ENCODE assay signal across 24 cellular contexts in the genomic region with DNA sequence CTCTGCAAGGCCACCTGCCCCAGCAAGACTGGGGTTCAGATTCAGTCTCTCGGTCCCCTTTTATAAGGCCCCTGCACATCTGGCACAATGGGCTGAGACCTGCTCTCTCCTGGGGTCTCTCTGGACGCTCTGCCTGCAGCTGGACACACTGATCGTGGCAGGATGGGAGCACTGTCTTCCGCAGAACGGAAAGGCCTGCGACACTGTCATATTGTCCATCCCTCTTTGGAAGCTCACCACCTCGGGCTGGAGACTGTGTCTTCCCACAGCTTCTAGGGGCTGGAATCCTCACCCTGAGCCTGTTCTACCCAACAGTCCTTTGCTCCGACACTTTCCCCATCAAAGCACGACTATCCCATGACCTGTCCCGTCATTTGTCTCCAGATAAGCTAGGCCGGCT. TPM values are rescaled to one million over a fixed set of nuclear protein-coding genes. Genes with fewer than 3 reads are reported as not detected.
"Had no signal": no experiment of that assay in that cellular context is flagged by ENCODE, and none has a peak within 500 bp of the region (broad histone marks: within the 10 kb centered on the region; RNA-seq: fewer than 3 reads in every experiment).

No MANE protein-coding gene starts in this region.

- H3K4me3 Mint-ChIP-seq: activated B cell treated with CpG ODN at 0.5 μM for 24 hours; activated CD4-positive, alpha-beta T cell treated with anti-CD3 and anti-CD28 coated beads, Interleukin-2, amount 10 ng/mL, durations not matched to agents 24 days and 14 days; activated CD8-positive, alpha-beta memory T cell treated with anti-CD3 and anti-CD28 coated beads, Interleukin-2, amount 10 ng/mL, durations not matched to agents 7 days and 5 days; activated naive CD4-positive, alpha-beta T cell treated with anti-CD3 and anti-CD28 coated beads for 36 hours; activated naive CD8-positive, alpha-beta T cell; activated T-cell treated with anti-CD3 and anti-CD28 coated beads, Interleukin-2, amount 50 U/mL, for 24 hours; activated T-helper 1 cell treated with anti-CD3 and anti-CD28 coated beads, Interleukin-12 subunit alpha, Interleukin-12 subunit beta, Interleukin-2, Interleukin-4 antibody, amounts not matched to agents 30 ng/mL and 10 ng/mL and 1 ng/mL, durations not matched to agents 14 hours and 24 hours and 36 hours; T-helper 17 cell had no signal

- H3K9me3 ChIP-seq: Peyer's patch had no signal

- H3K27me3 ChIP-seq: brain microvascular endothelial cell, Peyer's patch had no signal

- H3K36me3 ChIP-seq: brain microvascular endothelial cell, Peyer's patch had no signal

- H3K27ac Mint-ChIP-seq: activated B cell treated with CpG ODN at 0.5 μM for 24 hours; activated CD4-positive, alpha-beta T cell treated with anti-CD3 and anti-CD28 coated beads, Interleukin-2, amount 10 ng/mL, durations not matched to agents 24 days and 14 days; activated CD8-positive, alpha-beta memory T cell treated with anti-CD3 and anti-CD28 coated beads, Interleukin-2, amount 10 ng/mL, durations not matched to agents 7 days and 5 days; activated naive CD4-positive, alpha-beta T cell treated with anti-CD3 and anti-CD28 coated beads for 36 hours; activated naive CD8-positive, alpha-beta T cell; activated T-cell treated with anti-CD3 and anti-CD28 coated beads, Interleukin-2, amount 50 U/mL, for 24 hours; activated T-helper 1 cell treated with anti-CD3 and anti-CD28 coated beads, Interleukin-12 subunit alpha, Interleukin-12 subunit beta, Interleukin-2, Interleukin-4 antibody, amounts not matched to agents 30 ng/mL and 10 ng/mL and 1 ng/mL, durations not matched to agents 14 hours and 24 hours and 36 hours; T-helper 17 cell had no signal

- H3K4me1 Mint-ChIP-seq: activated B cell treated with CpG ODN at 0.5 μM for 24 hours; activated CD4-positive, alpha-beta T cell treated with anti-CD3 and anti-CD28 coated beads, Interleukin-2, amount 10 ng/mL, durations not matched to agents 24 days and 14 days; activated CD8-positive, alpha-beta memory T cell treated with anti-CD3 and anti-CD28 coated beads, Interleukin-2, amount 10 ng/mL, durations not matched to agents 7 days and 5 days had no signal

- H3K27ac ChIP-seq: brain microvascular endothelial cell, Peyer's patch, RWPE1 had no signal

- H3K36me3 Mint-ChIP-seq: activated CD8-positive, alpha-beta memory T cell treated with anti-CD3 and anti-CD28 coated beads, Interleukin-2, amount 10 ng/mL, durations not matched to agents 7 days and 5 days; activated naive CD8-positive, alpha-beta T cell had no signal

- DNase-seq: activated B cell treated with CpG ODN at 0.5 μM for 24 hours; activated CD4-positive, alpha-beta T cell treated with anti-CD3 and anti-CD28 coated beads for 1 hour; activated CD4-positive, alpha-beta T cell treated with anti-CD3 and anti-CD28 coated beads, Interleukin-2, amount 10 ng/mL, durations not matched to agents 24 days and 14 days; activated CD4-positive, alpha-beta T cell treated with anti-CD3 and anti-CD28 coated beads, Interleukin-2, amount 50 U/mL, for 48 hours; activated CD8-positive, alpha-beta memory T cell treated with anti-CD3 and anti-CD28 coated beads, Interleukin-2, amount 10 ng/mL, durations not matched to agents 7 days and 5 days; activated gamma-delta T cell; activated naive CD4-positive, alpha-beta T cell treated with anti-CD3 and anti-CD28 coated beads for 36 hours; activated T-cell treated with anti-CD3 and anti-CD28 coated beads, Interleukin-2, amount 50 U/mL, for 24 hours; brain microvascular endothelial cell; Kasumi-1; KBM-7; NCI-H1105 treated with DMSO at 0.1 percent for 48 hours; NCI-H1436 treated with DMSO at 0.1 percent for 48 hours; NCI-H187 treated with DMSO at 0.1 percent for 48 hours; NCI-H2081 treated with DMSO at 0.1 percent for 48 hours; NCI-H446; NCI-H524; Peyer's patch; SHP77 treated with DMSO at 0.1 percent for 48 hours; T-helper 17 cell; T-helper 9 cell had no signal

- H3K27me3 Mint-ChIP-seq: activated naive CD8-positive, alpha-beta T cell had no signal

- H3K9me3 Mint-ChIP-seq: activated B cell treated with CpG ODN at 0.5 μM for 24 hours; activated CD4-positive, alpha-beta T cell treated with anti-CD3 and anti-CD28 coated beads, Interleukin-2, amount 10 ng/mL, durations not matched to agents 24 days and 14 days; activated naive CD4-positive, alpha-beta T cell treated with anti-CD3 and anti-CD28 coated beads for 36 hours; activated T-cell treated with anti-CD3 and anti-CD28 coated beads, Interleukin-2, amount 50 U/mL, for 24 hours; activated T-helper 1 cell treated with anti-CD3 and anti-CD28 coated beads, Interleukin-12 subunit alpha, Interleukin-12 subunit beta, Interleukin-2, Interleukin-4 antibody, amounts not matched to agents 30 ng/mL and 10 ng/mL and 1 ng/mL, durations not matched to agents 14 hours and 24 hours and 36 hours had no signal

- H3K4me3 ChIP-seq: Peyer's patch had no signal

RNA-seq across cellular contexts. Expression of a gene that starts 11.5 kb away (rescaled TPM):
- total RNA-seq: activated B cell treated with CpG ODN at 0.5 μM for 24 hours had no signal

RNA-seq across cellular contexts. Expression of a gene that starts 56.4 kb away (rescaled TPM):
- total RNA-seq: activated B cell treated with CpG ODN at 0.5 μM for 24 hours; activated CD4-positive, alpha-beta T cell treated with anti-CD3 and anti-CD28 coated beads, Interleukin-2, amount 10 ng/mL, durations not matched to agents 24 days and 14 days; activated CD8-positive, alpha-beta memory T cell treated with anti-CD3 and anti-CD28 coated beads, Interleukin-2, amount 10 ng/mL, durations not matched to agents 7 days and 5 days; activated naive CD4-positive, alpha-beta T cell treated with anti-CD3 and anti-CD28 coated beads for 36 hours; activated T-helper 1 cell treated with anti-CD3 and anti-CD28 coated beads, Interleukin-12 subunit alpha, Interleukin-12 subunit beta, Interleukin-2, Interleukin-4 antibody, amounts not matched to agents 30 ng/mL and 10 ng/mL and 1 ng/mL, durations not matched to agents 14 hours and 24 hours and 36 hours; Peyer's patch; T-helper 17 cell had no signal
